Comparison of ENCODE assay signal across 8 cellular contexts in the genomic region with DNA sequence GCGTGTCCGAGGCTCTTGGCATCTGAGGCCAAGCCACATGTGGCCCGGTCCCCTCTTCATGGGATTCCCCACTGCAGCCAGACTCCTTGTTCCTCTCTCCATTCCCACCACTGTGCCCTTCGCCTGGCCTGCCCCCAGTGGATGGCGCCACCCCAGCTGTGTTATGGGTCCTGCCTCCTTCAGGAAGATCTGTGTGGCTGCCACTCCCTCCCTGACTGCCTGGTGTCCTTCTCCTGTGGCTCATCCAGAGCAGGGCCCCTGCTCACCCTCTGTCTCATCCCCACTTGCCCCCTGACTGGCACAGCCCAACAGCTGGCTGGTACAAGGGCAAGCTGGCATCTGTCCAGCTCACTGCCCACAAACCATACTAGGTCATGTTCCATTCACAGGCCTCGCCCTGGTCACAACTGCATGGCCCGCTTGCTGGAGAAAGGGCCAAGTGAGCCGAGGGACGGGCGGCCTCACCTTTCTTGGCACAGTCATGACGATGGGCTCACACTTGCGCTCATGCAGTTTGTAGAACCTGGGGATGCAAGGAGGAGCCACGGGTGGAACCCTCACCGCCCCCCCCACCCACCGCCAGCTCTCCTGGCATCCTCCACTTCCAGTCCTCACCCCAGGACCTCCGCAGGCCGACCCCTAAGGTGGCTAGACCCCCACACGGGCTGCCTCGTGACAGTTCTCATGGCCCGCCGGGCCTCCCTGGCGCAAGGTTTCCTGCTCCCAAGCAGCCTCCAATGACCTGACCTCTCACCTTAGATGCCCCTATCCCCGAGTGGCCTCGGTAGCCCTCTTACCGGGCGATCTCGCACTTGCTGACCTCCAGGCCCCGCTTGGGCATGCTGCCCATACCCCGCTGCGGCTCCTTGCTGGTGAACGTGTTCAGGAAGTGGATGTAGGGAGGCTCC. TPM values are rescaled to one million over a fixed set of nuclear protein-coding genes. Genes with fewer than 3 reads are reported as not detected.
DNase-seq lines count a peak whose midpoint lies in the region; ATAC-seq, FAIRE-seq and TF ChIP-seq lines count a peak whose summit lies in the region.

No MANE protein-coding gene starts in this region.

- H3K27ac ChIP-seq in SK-N-MC (peak overlapping the region; percentile 42; the same call in 1 of the 2 replicates), gastrocnemius medialis (peak overlapping the region; percentile 12 to 68 (median 38))

- H3K36me3 ChIP-seq in SK-N-MC (ENCODE audit: insufficient read depth, low read length) (peaks cover 3% of the 10 kb centered on the region; the same call in 1 of the 2 replicates), gastrocnemius medialis (peaks cover 0 to 12% of the 10 kb centered on the region in 2 donors)

- FAIRE-seq in GM12891 (lab: Jason Lieb, UNC): peak; percentile 93

- TF ChIP-seq CTCF in AG09309 (IDR thresholded peaks at IDR 0.05; ENCODE audit: control insufficient read depth, insufficient read depth, low read depth, low read length, missing control alignments) (peak; percentile 33), gastrocnemius medialis (IDR thresholded peaks at IDR 0.05 in 4 of 5, conservative IDR thresholded peaks at IDR 0.05 in 1 of 5) (no peak)

- in situ Hi-C loops in gastrocnemius medialis (cut with MboI; ENCODE audit: low sequenced_read_pairs in 4 of 4): no loop called here

- intact Hi-C loops in gastrocnemius medialis (cut with DNase I; ENCODE audit: low total_unique reads): no loop called here

- no peak for TF ChIP-seq POLR2A in GM12891 (IDR thresholded peaks at IDR 0.05; ENCODE audit: low read depth, low read length)
- TF ChIP-seq POLR2A in gastrocnemius medialis (IDR thresholded peaks at IDR 0.05): no peak

- no peaks in the 10 kb centered on the region for H3K27me3 ChIP-seq in gastrocnemius medialis

- peaks cover 4 to 13% of the 10 kb centered on the region in 2 donors for H3K4me1 ChIP-seq in gastrocnemius medialis

- ATAC-seq in gastrocnemius medialis (no peak), HG02798 (IDR thresholded peaks at IDR 0.05; ENCODE audit: poor library complexity, unreplicated experiment) (no peak), HG02678 (IDR thresholded peaks at IDR 0.05; ENCODE audit: unreplicated experiment) (no peak)

- no peak overlapping the region for H3K4me3 ChIP-seq in AG09309 (ENCODE audit: control insufficient read depth, low read depth, low read length)
- no peak overlapping the region for H3K4me3 ChIP-seq in SK-N-MC
- H3K4me3 ChIP-seq in gastrocnemius medialis: no peak overlapping the region

- DNase-seq in AG09309 (ENCODE audit: low read depth) (no peak), GM12891 (ENCODE audit: insufficient read length, low spot score) (no peak), SK-N-MC (ENCODE audit: low read depth, low spot score) (no peak), epidermal melanocyte (ENCODE audit: insufficient read length, low spot score) (peak; percentile 49), gastrocnemius medialis (peak in 1 of 2 donors; percentile 52), NCI-H226 (no peak)

- H3K9ac ChIP-seq in SK-N-MC (ENCODE audit: insufficient read length): no peak overlapping the region

- H3K9me3 ChIP-seq in SK-N-MC (ENCODE audit: low read depth, low read length): no peaks in the 10 kb centered on the region
- no peaks in the 10 kb centered on the region for H3K9me3 ChIP-seq in gastrocnemius medialis

TF ChIP-seq in GM12891, 5 proteins besides CTCF, POLR2A, EP300 and RAD21:
- TF ChIP-seq PAX5 (IDR thresholded peaks at IDR 0.05; ENCODE audit: insufficient read depth, low read length, severe bottlenecking): no peak
- TF ChIP-seq POU2F2 (IDR thresholded peaks at IDR 0.05; ENCODE audit: low read depth, low read length): no peak
- TF ChIP-seq POLR2AphosphoS5 (IDR thresholded peaks at IDR 0.05; ENCODE audit: low read depth, low read length): no peak
- TF ChIP-seq SPI1 (IDR thresholded peaks at IDR 0.05; ENCODE audit: low read depth, low read length): no peak
- no peak for TF ChIP-seq TAF1 (IDR thresholded peaks at IDR 0.05; ENCODE audit: low read depth, low read length)

RNA-seq across cellular contexts. Expression of gene PTPRCAP, which starts 2.1 kb away (rescaled TPM):
- 179 TPM for polyA plus RNA-seq in GM12891 (2012; ENCODE audit: low read depth, missing spikeins)
- total RNA-seq in gastrocnemius medialis: 1 to 10 TPM in 3 of 4 donors, under 1 TPM in 1; 0.47 to 1.5 (median 1.3) TPM

RNA-seq across cellular contexts. Expression of gene CORO1B, which starts 3.7 kb away (rescaled TPM):
- 25.2 TPM for polyA plus RNA-seq in GM12891 (2012; ENCODE audit: low read depth, missing spikeins)
- total RNA-seq in gastrocnemius medialis: 10 to 100 TPM in 3 of 4 donors, 1 to 10 TPM in 1; 4.9 to 14.8 (median 12.5) TPM

RNA-seq across cellular contexts. Expression of gene RPS6KB2, which starts 11.3 kb away (rescaled TPM):
- 38.0 TPM for polyA plus RNA-seq in GM12891 (2012; ENCODE audit: low read depth, missing spikeins)
- total RNA-seq in gastrocnemius medialis: 10 to 100 TPM; 38.0 to 74.1 (median 39.4) TPM

RNA-seq across cellular contexts. Expression of gene GPR152, which starts 13.0 kb away (rescaled TPM):
- polyA plus RNA-seq in GM12891 (2012; ENCODE audit: low read depth, missing spikeins): not detected
- total RNA-seq in gastrocnemius medialis: not detected

RNA-seq across cellular contexts. Expression of gene CABP4, which starts 15.6 kb away (rescaled TPM):
- 0.12 TPM for polyA plus RNA-seq in GM12891 (2012; ENCODE audit: low read depth, missing spikeins)
- total RNA-seq in gastrocnemius medialis: under 1 TPM; 0.19 to 0.55 (median 0.30) TPM
